23 cellular contexts compared by ENCODE assay signal in the genomic region with DNA sequence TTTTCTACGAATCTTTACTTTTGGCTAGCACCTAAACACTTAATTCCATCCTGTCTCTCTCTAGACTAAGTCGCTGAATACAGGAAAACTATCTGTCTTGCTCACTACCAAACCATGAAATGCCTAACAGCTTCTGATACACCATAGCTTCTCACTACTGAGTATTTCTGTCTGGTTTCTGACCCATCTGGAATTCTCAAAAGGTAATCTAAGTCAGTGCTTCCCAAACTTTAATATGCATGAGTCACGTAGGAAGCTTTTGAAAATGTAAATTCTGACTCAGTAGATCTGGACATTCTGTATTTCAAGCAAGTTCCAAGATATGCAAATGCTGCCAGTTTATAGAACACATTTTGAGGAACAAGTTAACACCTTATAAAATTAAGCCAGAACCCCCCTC. TPM values are rescaled to one million over a fixed set of nuclear protein-coding genes. Genes with fewer than 3 reads are reported as not detected.
DNase-seq lines count a peak whose midpoint lies in the region; ATAC-seq and TF ChIP-seq lines count a peak whose summit lies in the region.
"Had no signal": no experiment of that assay in that cellular context is flagged by ENCODE, and none has a peak within 500 bp of the region (broad histone marks: within the 10 kb centered on the region; RNA-seq: fewer than 3 reads in every experiment).

No MANE protein-coding gene starts in this region.

- peak overlapping the region; percentile 36 for H3K27ac ChIP-seq in PC-3 (ENCODE audit: low read length)
- no peak overlapping the region for H3K27ac ChIP-seq in fibroblast of lung (ENCODE audit: insufficient read depth, low read length)
- no peak overlapping the region for H3K27ac ChIP-seq in smooth muscle cell (ENCODE audit: low read depth)
- no peak overlapping the region for H3K27ac ChIP-seq in colonic mucosa
- H3K27ac ChIP-seq: A549, cardiac muscle cell, left ventricle myocardium inferior, neutrophil, VCaP had no signal

- 56% methylated on average over 3 of the region's 3 CpGs for WGBS in smooth muscle cell (ENCODE audit: low lambda C conversion rate)

- CTCF ChIA-PET in PC-3 (lab: Charles Lee): no interaction called here

- H3K27ac Mint-ChIP-seq in activated T-cell treated with anti-CD3 and anti-CD28 coated beads, Interleukin-2, amount 50 U/mL, for 72 hours: peak overlapping the region; percentile 68
- H3K27ac Mint-ChIP-seq: activated naive CD8-positive, alpha-beta T cell treated with anti-CD3 and anti-CD28 coated beads, Interleukin-2, amount 10 ng/mL, durations not matched to agents 7 days and 5 days had no signal

- no peak overlapping the region for H2AFZ ChIP-seq in PC-3 (ENCODE audit: low read length)
- H2AFZ ChIP-seq in fibroblast of lung (ENCODE audit: low read length): no peak overlapping the region
- H2AFZ ChIP-seq in smooth muscle cell (ENCODE audit: low read depth): no peak overlapping the region

- H4K20me1 ChIP-seq in PC-3 (ENCODE audit: low read length) (no peaks in the 10 kb centered on the region), fibroblast of lung (ENCODE audit: control insufficient read depth, extremely low read depth, insufficient read depth, low read length) (no peaks in the 10 kb centered on the region), smooth muscle cell (ENCODE audit: low read depth) (no peaks in the 10 kb centered on the region)

- H3K36me3 Mint-ChIP-seq in activated T-cell treated with anti-CD3 and anti-CD28 coated beads, Interleukin-2, amount 50 U/mL, for 72 hours (ENCODE audit: insufficient read depth in 2 of 2): peaks cover 1 to 23% of the 10 kb centered on the region in 2 donors
- H3K36me3 Mint-ChIP-seq in activated T-cell treated with anti-CD3 and anti-CD28 coated beads, Interleukin-2, amount 50 U/mL, for 4 hours (ENCODE audit: insufficient read depth): peaks cover 31% of the 10 kb centered on the region

- H3K9ac ChIP-seq in PC-3 (ENCODE audit: low read length) (no peak overlapping the region), fibroblast of lung (ENCODE audit: insufficient read depth, low read length) (no peak overlapping the region), smooth muscle cell (ENCODE audit: low read depth) (no peak overlapping the region), colonic mucosa (ENCODE audit: low read depth in 2 of 2, low read length in 2 of 2) (no peak overlapping the region)

- peak overlapping the region; percentile 46 for H3K4me2 ChIP-seq in PC-3 (ENCODE audit: low read length)
- H3K4me2 ChIP-seq in fibroblast of lung (ENCODE audit: extremely low read depth, insufficient read depth, low read length): peak overlapping the region; percentile 5
- H3K4me2 ChIP-seq in smooth muscle cell: peak overlapping the region; percentile 31
- H3K4me2 ChIP-seq: A549 had no signal

- no peak for DNase-seq in activated T-cell treated with anti-CD3 and anti-CD28 coated beads, Interleukin-2, amount 50 U/mL, for 72 hours
- no peak for DNase-seq in activated T-cell treated with anti-CD3 and anti-CD28 coated beads, Interleukin-2, amount 50 U/mL, for 4 hours
- DNase-seq in PC-3: peak; percentile 80
- peak; percentile 24 to 56 for DNase-seq in fibroblast of lung (ENCODE audit: low read depth in 2 of 2)
- DNase-seq in smooth muscle cell (lab: John Stamatoyannopoulos, UW; ENCODE audit: unreplicated experiment): no peak
- DNase-seq in colonic mucosa: no peak
- DNase-seq in activated CD4-positive, alpha-beta T cell treated with anti-CD3 and anti-CD28 coated beads for 4 hours: no peak
- DNase-seq: activated CD4-positive, alpha-beta T cell treated with anti-CD3 and anti-CD28 coated beads, Interleukin-2, amount 50 U/mL, for 4 hours; activated naive CD8-positive, alpha-beta T cell treated with anti-CD3 and anti-CD28 coated beads, Interleukin-2, amount 10 ng/mL, durations not matched to agents 7 days and 5 days; CD4-positive, alpha-beta memory T cell; DMS53; left ventricle myocardium inferior; NCI-H1417 treated with DMSO at 0.1 percent for 48 hours; NCI-H526 treated with DMSO at 0.1 percent for 48 hours; retina; stimulated activated CD4-positive, alpha-beta T cell treated with anti-CD3 and anti-CD28 coated beads, Interleukin-12 subunit alpha, Interleukin-12 subunit beta, amount 100 ng/mL, for 4 hours; T-helper 2 cell had no signal

- POLR2A ChIA-PET in PC-3 (lab: Charles Lee; ENCODE audit: unreplicated experiment): interaction anchor here (0.7 kb wide), 1 partner anchor 30 kb away, joined by 3 read pairs; no protein-coding TSS in a partner anchor

- ATAC-seq in activated T-cell treated with anti-CD3 and anti-CD28 coated beads, Interleukin-2, amount 50 U/mL, for 72 hours (replicated peaks in 1 of 2): no peak
- ATAC-seq in activated T-cell treated with anti-CD3 and anti-CD28 coated beads, Interleukin-2, amount 50 U/mL, for 4 hours: no peak
- ATAC-seq in PC-3: peak; percentile 83
- ATAC-seq in GM18870 (IDR thresholded peaks at IDR 0.05; ENCODE audit: unreplicated experiment): no peak
- ATAC-seq: A549 had no signal

- H3K36me3 ChIP-seq in PC-3 (ENCODE audit: low read depth, low read length): peaks cover 38% of the 10 kb centered on the region
- peaks cover under 1% of the 10 kb centered on the region for H3K36me3 ChIP-seq in fibroblast of lung (ENCODE audit: control insufficient read depth, insufficient read depth, low read length)
- peaks cover 12% of the 10 kb centered on the region for H3K36me3 ChIP-seq in smooth muscle cell (ENCODE audit: low read depth)
- H3K36me3 ChIP-seq in colonic mucosa: peaks cover 10% of the 10 kb centered on the region
- H3K36me3 ChIP-seq: neutrophil had no signal

- H3K4me3 Mint-ChIP-seq in activated T-cell treated with anti-CD3 and anti-CD28 coated beads, Interleukin-2, amount 50 U/mL, for 72 hours: no peak overlapping the region
- H3K4me3 Mint-ChIP-seq in activated T-cell treated with anti-CD3 and anti-CD28 coated beads, Interleukin-2, amount 50 U/mL, for 4 hours: no peak overlapping the region
- H3K4me3 Mint-ChIP-seq: activated naive CD8-positive, alpha-beta T cell treated with anti-CD3 and anti-CD28 coated beads, Interleukin-2, amount 10 ng/mL, durations not matched to agents 7 days and 5 days; CD4-positive, alpha-beta memory T cell had no signal

- no peak for TF ChIP-seq CTCF in PC-3 (conservative IDR thresholded peaks at IDR 0.05; ENCODE audit: low read depth, low read length)
- no peak for TF ChIP-seq CTCF in fibroblast of lung (conservative IDR thresholded peaks at IDR 0.05 in 1 of 2, IDR thresholded peaks at IDR 0.05 in 1 of 2; ENCODE audit: low read depth in 1 of 2, low read length in 2 of 2)
- no peak for TF ChIP-seq CTCF in smooth muscle cell (IDR thresholded peaks at IDR 0.05; ENCODE audit: borderline replicate concordance, insufficient read depth, poor library complexity, severe bottlenecking)
- TF ChIP-seq CTCF in colonic mucosa (IDR thresholded peaks at IDR 0.05): no peak

- no peaks in the 10 kb centered on the region for H3K27me3 Mint-ChIP-seq in activated T-cell treated with anti-CD3 and anti-CD28 coated beads, Interleukin-2, amount 50 U/mL, for 72 hours (ENCODE audit: low read depth)
- no peaks in the 10 kb centered on the region for H3K27me3 Mint-ChIP-seq in activated T-cell treated with anti-CD3 and anti-CD28 coated beads, Interleukin-2, amount 50 U/mL, for 4 hours (ENCODE audit: low read depth)
- H3K27me3 Mint-ChIP-seq: activated naive CD8-positive, alpha-beta T cell treated with anti-CD3 and anti-CD28 coated beads, Interleukin-2, amount 10 ng/mL, durations not matched to agents 7 days and 5 days; CD4-positive, alpha-beta memory T cell had no signal

- H3K4me1 ChIP-seq in PC-3 (ENCODE audit: insufficient read depth, low read length) (peaks cover 20% of the 10 kb centered on the region), fibroblast of lung (ENCODE audit: control insufficient read depth, extremely low read depth, insufficient read depth, low read length) (peaks cover 3% of the 10 kb centered on the region), smooth muscle cell (ENCODE audit: low read depth) (no peaks in the 10 kb centered on the region), colonic mucosa (no peaks in the 10 kb centered on the region)
- H3K4me1 ChIP-seq: A549, left ventricle myocardium inferior had no signal

- H3K79me2 ChIP-seq in PC-3 (ENCODE audit: low read length): no peaks in the 10 kb centered on the region
- H3K79me2 ChIP-seq in fibroblast of lung (ENCODE audit: control insufficient read depth, insufficient read depth, low read length): no peaks in the 10 kb centered on the region
- H3K79me2 ChIP-seq in smooth muscle cell (ENCODE audit: low read depth): no peaks in the 10 kb centered on the region

- H3K9me3 Mint-ChIP-seq in activated T-cell treated with anti-CD3 and anti-CD28 coated beads, Interleukin-2, amount 50 U/mL, for 72 hours: no peaks in the 10 kb centered on the region
- H3K9me3 Mint-ChIP-seq in activated T-cell treated with anti-CD3 and anti-CD28 coated beads, Interleukin-2, amount 50 U/mL, for 4 hours: no peaks in the 10 kb centered on the region
- H3K9me3 Mint-ChIP-seq: activated naive CD8-positive, alpha-beta T cell treated with anti-CD3 and anti-CD28 coated beads, Interleukin-2, amount 10 ng/mL, durations not matched to agents 7 days and 5 days; CD4-positive, alpha-beta memory T cell had no signal

- H3K9me3 ChIP-seq in PC-3 (ENCODE audit: low read length) (no peaks in the 10 kb centered on the region), fibroblast of lung (ENCODE audit: control insufficient read depth, insufficient read depth, low read depth, low read length) (no peaks in the 10 kb centered on the region), smooth muscle cell (replicated peaks; ENCODE audit: low read depth) (no peaks in the 10 kb centered on the region), colonic mucosa (no peaks in the 10 kb centered on the region)
- H3K9me3 ChIP-seq: A549, left ventricle myocardium inferior, neutrophil had no signal

- intact Hi-C loops in PC-3 (cut with micrococcal nuclease): no loop called here
- intact Hi-C loops in colonic mucosa (cut with DNase I): no loop called here

- H3K9me2 ChIP-seq in PC-3 (replicated peaks; ENCODE audit: low read length): no peaks in the 10 kb centered on the region

- H3K4me3 ChIP-seq in PC-3 (ENCODE audit: low read length): no peak overlapping the region
- no peak overlapping the region for H3K4me3 ChIP-seq in fibroblast of lung (replicated peaks in 1 of 4; ENCODE audit: control extremely low read depth in 1 of 4, insufficient read depth in 1 of 4, low read depth in 3 of 4, low read length in 4 of 4)
- H3K4me3 ChIP-seq in smooth muscle cell: no peak overlapping the region
- no peak overlapping the region for H3K4me3 ChIP-seq in colonic mucosa
- H3K4me3 ChIP-seq: A549, cardiac muscle cell, left ventricle myocardium inferior had no signal

- no TSS peak for BruUV-seq in PC-3 (replicated peaks; lab: Mats Ljungman, UMichigan)

- peaks cover 6% of the 10 kb centered on the region for H3K4me1 Mint-ChIP-seq in activated T-cell treated with anti-CD3 and anti-CD28 coated beads, Interleukin-2, amount 50 U/mL, for 72 hours (ENCODE audit: low read depth)
- H3K4me1 Mint-ChIP-seq in activated T-cell treated with anti-CD3 and anti-CD28 coated beads, Interleukin-2, amount 50 U/mL, for 4 hours (ENCODE audit: low read depth): peaks cover 7% of the 10 kb centered on the region

- no peaks in the 10 kb centered on the region for H3K27me3 ChIP-seq in PC-3 (ENCODE audit: low read length)
- no peaks in the 10 kb centered on the region for H3K27me3 ChIP-seq in fibroblast of lung (ENCODE audit: control insufficient read depth, insufficient read depth, low read length)
- peaks cover 4% of the 10 kb centered on the region for H3K27me3 ChIP-seq in smooth muscle cell (ENCODE audit: low read depth)
- no peaks in the 10 kb centered on the region for H3K27me3 ChIP-seq in colonic mucosa
- H3K27me3 ChIP-seq: cardiac muscle cell had no signal

- H3F3A ChIP-seq in PC-3 (ENCODE audit: low read length, unreplicated experiment) (no peaks in the 10 kb centered on the region), smooth muscle cell (ENCODE audit: low read depth) (no peaks in the 10 kb centered on the region)

RNA-seq across cellular contexts. Expression of gene OVGP1, which starts 9.2 kb away (rescaled TPM):
- total RNA-seq in activated T-cell treated with anti-CD3 and anti-CD28 coated beads, Interleukin-2, amount 50 U/mL, for 72 hours: 1 to 10 TPM; 5.1 to 7.2 TPM
- 1 to 10 TPM in 2 of 3 donors, under 1 TPM in 1; 0.76 to 1.9 (median 1.2) TPM for total RNA-seq in activated T-cell treated with anti-CD3 and anti-CD28 coated beads, Interleukin-2, amount 50 U/mL, for 4 hours
- 7.8 and 8.2 TPM in 2 replicates for total RNA-seq in PC-3 (2014; rRNA removed)
- 0.51 and 1.2 TPM in 2 replicates for total RNA-seq in fibroblast of lung
- 0.26 and 0.51 TPM in 2 replicates for polyA plus RNA-seq in fibroblast of lung
- polyA plus RNA-seq in fibroblast of lung (2012): 0.13 and 0.30 TPM in 2 replicates
- polyA minus RNA-seq in fibroblast of lung (ENCODE audit: low replicate concordance): not detected in 2 replicates
- 1.3 and 1.4 TPM in 2 replicates for total RNA-seq in smooth muscle cell
- 0.96 and 1.5 TPM in 2 replicates for polyA plus RNA-seq in smooth muscle cell
- total RNA-seq in colonic mucosa: 1 to 10 TPM; 1.7 to 2.2 TPM

RNA-seq across cellular contexts. Expression of gene WDR77, which starts 12.3 kb away (rescaled TPM):
- total RNA-seq in activated T-cell treated with anti-CD3 and anti-CD28 coated beads, Interleukin-2, amount 50 U/mL, for 72 hours: 10 to 100 TPM; 15.7 to 21.5 TPM
- 10 to 100 TPM; 89.6 to 95.0 (median 93.7) TPM for total RNA-seq in activated T-cell treated with anti-CD3 and anti-CD28 coated beads, Interleukin-2, amount 50 U/mL, for 4 hours
- total RNA-seq in PC-3 (2014; rRNA removed) (62.1 and 67.9 TPM in 2 replicates), fibroblast of lung (20.3 and 21.8 TPM in 2 replicates), smooth muscle cell (22.5 and 43.3 TPM in 2 replicates), colonic mucosa (10 to 100 TPM; 19.9 to 42.0 TPM)
- polyA plus RNA-seq in fibroblast of lung (62.0 and 87.8 TPM in 2 replicates), smooth muscle cell (35.0 and 36.7 TPM in 2 replicates)
- polyA plus RNA-seq in fibroblast of lung (2012): 22.6 and 37.8 TPM in 2 replicates
- polyA minus RNA-seq in fibroblast of lung (ENCODE audit: low replicate concordance): 221 and 251 TPM in 2 replicates

RNA-seq across cellular contexts. Expression of gene ATP5PB, which starts 12.5 kb away (rescaled TPM):
- total RNA-seq in activated T-cell treated with anti-CD3 and anti-CD28 coated beads, Interleukin-2, amount 50 U/mL, for 72 hours: 100 to 1,000 TPM; 203 to 245 TPM
- 100 to 1,000 TPM; 301 to 332 (median 319) TPM for total RNA-seq in activated T-cell treated with anti-CD3 and anti-CD28 coated beads, Interleukin-2, amount 50 U/mL, for 4 hours
- total RNA-seq in PC-3 (2014; rRNA removed): 448 and 612 TPM in 2 replicates
- total RNA-seq in fibroblast of lung: 162 and 217 TPM in 2 replicates
- 417 and 458 TPM in 2 replicates for polyA plus RNA-seq in fibroblast of lung
- polyA plus RNA-seq in fibroblast of lung (2012): 320 and 364 TPM in 2 replicates
- 24.4 and 28.0 TPM in 2 replicates for polyA minus RNA-seq in fibroblast of lung (ENCODE audit: low replicate concordance)
- 289 and 350 TPM in 2 replicates for total RNA-seq in smooth muscle cell
- polyA plus RNA-seq in smooth muscle cell: 272 and 296 TPM in 2 replicates
- total RNA-seq in colonic mucosa: 100 to 1,000 TPM; 488 to 502 TPM

RNA-seq across cellular contexts. Expression of gene C1orf162, which starts 37.1 kb away (rescaled TPM):
- total RNA-seq in activated T-cell treated with anti-CD3 and anti-CD28 coated beads, Interleukin-2, amount 50 U/mL, for 72 hours: 10 to 100 TPM; 11.4 to 11.7 TPM
- 1 to 10 TPM; 2.6 to 3.6 (median 2.6) TPM for total RNA-seq in activated T-cell treated with anti-CD3 and anti-CD28 coated beads, Interleukin-2, amount 50 U/mL, for 4 hours
- 1.4 TPM in 1 of 2 replicates, not detected in the other for total RNA-seq in PC-3 (2014; rRNA removed)
- 0.26 and 0.33 TPM in 2 replicates for total RNA-seq in fibroblast of lung
- 0.03 and 0.11 TPM in 2 replicates for polyA plus RNA-seq in fibroblast of lung
- 0.13 TPM in 1 of 2 replicates, not detected in the other for polyA plus RNA-seq in fibroblast of lung (2012)
- not detected in 2 replicates for polyA minus RNA-seq in fibroblast of lung (ENCODE audit: low replicate concordance)
- 0.13 TPM in 1 of 2 replicates, not detected in the other for total RNA-seq in smooth muscle cell
- 0.42 TPM in 1 of 2 replicates, not detected in the other for polyA plus RNA-seq in smooth muscle cell
- total RNA-seq in colonic mucosa: 1 to 10 TPM; 2.8 to 3.3 TPM
- total RNA-seq: epithelial cell of proximal tubule had no signal

Comparison
In these comparisons a context has a peak if more than half of its experiments do, and no peak if none do; other contexts are left out.
1. DNase-seq: peak in PC-3 (single experiment) and fibroblast of lung (2 of 2); none in activated T-cell treated with anti-CD3 and anti-CD28 coated beads, Interleukin-2, amount 50 U/mL, for 72 hours (0 of 2), activated T-cell treated with anti-CD3 and anti-CD28 coated beads, Interleukin-2, amount 50 U/mL, for 4 hours (single experiment), smooth muscle cell (single experiment), colonic mucosa (single experiment) and activated CD4-positive, alpha-beta T cell treated with anti-CD3 and anti-CD28 coated beads for 4 hours (0 of 2).
2. Peak in every context shown above with its lines, with median percentiles within 50 percentile points of each other: H3K4me2 ChIP-seq.